In the genomic region with DNA sequence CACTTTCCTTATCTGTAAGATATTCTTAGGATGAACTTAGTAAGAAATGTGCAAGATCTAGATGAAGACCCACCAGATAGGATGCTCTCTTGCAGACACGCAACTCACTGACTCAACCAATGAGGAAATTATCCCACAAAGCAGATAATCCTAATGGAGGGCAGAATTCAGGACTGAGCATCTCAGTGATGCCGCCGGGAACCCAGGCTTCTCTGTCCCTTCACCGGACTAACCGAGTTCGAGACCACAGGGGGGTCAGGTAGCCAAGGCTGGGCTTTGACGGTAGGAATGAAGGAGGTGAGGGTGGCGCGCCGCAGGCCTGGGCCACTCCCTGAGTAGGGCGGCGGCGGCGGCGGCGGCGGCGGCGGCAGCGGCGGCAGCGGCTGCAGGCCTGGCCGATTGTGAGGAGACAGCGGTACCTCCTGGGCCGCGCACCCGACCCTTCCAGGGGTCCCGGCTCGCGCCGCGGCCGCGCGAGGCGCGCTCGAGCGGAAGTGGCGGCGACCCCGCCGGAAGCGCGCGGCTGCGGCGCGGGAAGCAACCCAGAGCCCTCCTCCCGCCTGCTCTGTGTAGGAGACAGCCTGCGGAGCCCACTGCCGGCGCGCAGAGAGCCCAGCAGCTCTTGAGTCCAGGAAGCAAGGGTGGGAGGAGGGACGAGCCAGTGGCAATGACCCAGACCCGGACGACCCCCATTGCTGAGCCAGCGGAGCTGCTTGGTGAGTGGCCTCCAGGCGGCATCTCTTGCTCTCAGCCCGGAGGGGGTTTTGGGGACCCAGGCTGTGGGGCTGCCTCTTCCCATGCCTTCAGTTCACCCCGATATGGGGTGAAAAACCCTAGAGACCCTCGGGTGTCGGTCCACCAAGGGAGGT, we compare ENCODE assay signal across 8 cellular contexts. TPM values are rescaled to one million over a fixed set of nuclear protein-coding genes. Genes with fewer than 3 reads are reported as not detected.
DNase-seq lines count a peak whose midpoint lies in the region; ATAC-seq and TF ChIP-seq lines count a peak whose summit lies in the region.

Gene KHDC1 (minus strand): TSS at position 496 of the 869 bp plus-strand sequence. CDS start 20,679 bp downstream, outside the sequence.

- H3K4me3 Mint-ChIP-seq in activated naive CD4-positive, alpha-beta T cell treated with anti-CD3 and anti-CD28 coated beads for 36 hours = peak within 1 kb of the TSS; percentile 80

- H3K27me3 ChIP-seq in cardiac muscle cell = no peaks in the 10 kb centered on the region
- no peaks in the 10 kb centered on the region for H3K27me3 ChIP-seq in upper lobe of right lung

- H3K4me3 ChIP-seq in cardiac muscle cell (peak within 1 kb of the TSS; percentile 45), upper lobe of right lung (peak within 1 kb of the TSS; percentile 73)

- peak; percentile 92 for ATAC-seq in GM21381 (IDR thresholded peaks at IDR 0.05; ENCODE audit: unreplicated experiment)
- ATAC-seq in upper lobe of right lung = peak; percentile 90

- no peaks in the 10 kb centered on the region for H3K9me3 ChIP-seq in cardiac muscle cell (ENCODE audit: low read depth)
- no peaks in the 10 kb centered on the region for H3K9me3 ChIP-seq in upper lobe of right lung

- H3K9me3 Mint-ChIP-seq in activated naive CD4-positive, alpha-beta T cell treated with anti-CD3 and anti-CD28 coated beads for 36 hours = no peaks in the 10 kb centered on the region

- H3K36me3 ChIP-seq in cardiac muscle cell (no peaks in the 10 kb centered on the region), upper lobe of right lung (no peaks in the 10 kb centered on the region)

- no peaks in the 10 kb centered on the region for H3K27me3 Mint-ChIP-seq in activated naive CD4-positive, alpha-beta T cell treated with anti-CD3 and anti-CD28 coated beads for 36 hours (ENCODE audit: low read depth)

- peaks cover 30% of the 10 kb centered on the region for H3K4me1 Mint-ChIP-seq in activated naive CD4-positive, alpha-beta T cell treated with anti-CD3 and anti-CD28 coated beads for 36 hours (ENCODE audit: low read depth)

- H3K4me1 ChIP-seq in cardiac muscle cell (ENCODE audit: low read depth) (peaks cover 5% of the 10 kb centered on the region), upper lobe of right lung (peaks cover 6% of the 10 kb centered on the region)

- DNase-seq in DMS79 treated with DMSO at 0.1 percent for 48 hours (lab: John Stamatoyannopoulos, UW) (peak; percentile 48), HUDEP-2 (lab: John Stamatoyannopoulos, UW; ENCODE audit: unreplicated experiment in 76 of 76) (peak in 55 of 76 experiments; percentile 9 to 66 (median 44)), RWPE1 (ENCODE audit: low spot score) (peak; percentile 53), cardiac muscle cell (ENCODE audit: low read depth in 1 of 2, low spot score in 1 of 2) (peak; percentile 72 to 86), posterior vena cava (ENCODE audit: low spot score) (peak; percentile 84), upper lobe of right lung (peak; percentile 78)
- DNase-seq in activated naive CD4-positive, alpha-beta T cell treated with anti-CD3 and anti-CD28 coated beads for 36 hours = peak; percentile 65

- TF ChIP-seq CTCF in RWPE1 (conservative IDR thresholded peaks at IDR 0.05; ENCODE audit: low read depth) (no peak), cardiac muscle cell (IDR thresholded peaks at IDR 0.05; ENCODE audit: low read depth, low read length) (peak; percentile 2), upper lobe of right lung (IDR thresholded peaks at IDR 0.05) (peak; percentile 9)

- H3K27ac ChIP-seq in RWPE1 = peak within 1 kb of the TSS; percentile 87
- H3K27ac ChIP-seq in cardiac muscle cell = peak within 1 kb of the TSS; percentile 29
- H3K27ac ChIP-seq in upper lobe of right lung = peak within 1 kb of the TSS; percentile 67

- H3K36me3 Mint-ChIP-seq in activated naive CD4-positive, alpha-beta T cell treated with anti-CD3 and anti-CD28 coated beads for 36 hours (ENCODE audit: low read depth) = peaks cover 16% of the 10 kb centered on the region

- intact Hi-C loops in activated naive CD4-positive, alpha-beta T cell treated with anti-CD3 and anti-CD28 coated beads for 36 hours (cut with micrococcal nuclease) = loop anchor here (1.0 to 10.0 kb wide), 7 partner anchors 47 to 851 kb away; partner anchors contain the start of gene EEF1A1
- intact Hi-C loops in posterior vena cava (cut with DNase I) = no loop called here
- intact Hi-C loops in upper lobe of right lung (cut with DNase I) = no loop called here

- POLR2A ChIA-PET in RWPE1 (lab: Yijun Ruan, JAX; ENCODE audit: low non-redundant PET) = no interaction called here

- CTCF ChIA-PET in RWPE1 (lab: Yijun Ruan, JAX) = interaction anchor here (0.6 kb wide), 1 partner anchor 468 kb away, joined by 3 read pairs; no protein-coding TSS in a partner anchor
- CTCF ChIA-PET in activated naive CD4-positive, alpha-beta T cell treated with anti-CD3 and anti-CD28 coated beads for 36 hours (lab: Charles Lee) = interaction anchor here (0.5 kb wide), 1 partner anchor 639 kb away, joined by 3 read pairs; no protein-coding TSS in a partner anchor

- H3K27ac Mint-ChIP-seq in activated naive CD4-positive, alpha-beta T cell treated with anti-CD3 and anti-CD28 coated beads for 36 hours = peak within 1 kb of the TSS; percentile 56

RNA-seq across cellular contexts. Expression of gene KHDC1, which starts in this region (rescaled TPM):
- total RNA-seq in activated naive CD4-positive, alpha-beta T cell treated with anti-CD3 and anti-CD28 coated beads for 36 hours = 1 to 10 TPM; 1.1 to 1.6 TPM
- total RNA-seq in cardiac muscle cell (8.0 and 11.8 TPM in 2 replicates), posterior vena cava (1 to 10 TPM in 1 of 2 donors, under 1 TPM in 1; 0.19 to 1.1 TPM), upper lobe of right lung (1.9 TPM)
- polyA plus RNA-seq in cardiac muscle cell = 17.1 and 25.3 TPM in 2 replicates

Comparison
In these comparisons a context has a peak if more than half of its experiments do, and no peak if none do; other contexts are left out.
1. Peak in every context shown above with its lines: DNase-seq, ATAC-seq, H3K4me3 ChIP-seq and H3K27ac ChIP-seq.
2. H3K27ac ChIP-seq: peak in every context shown above with its lines; median percentile 87 in RWPE1; 67 in upper lobe of right lung; 29 in cardiac muscle cell.